Comparison of ENCODE assay signal across 1 cellular context in genomic region chr16:83807710-83808572, GRCh38.
TF ChIP-seq lines count a peak whose summit lies in the region.

Gene HSBP1 (plus strand): TSS chr16:83807978. CDS start chr16:83808077, 99 bp downstream.

TF ChIP-seq in HepG2, 621 proteins besides CTCF, POLR2A, EP300 and RAD21 (continued from another document and continues in another):
- peak; percentile 18; the same call in 1 of the 2 replicates for TF ChIP-seq UBTF (CRISPR knock-in tag; IDR thresholded peaks at IDR 0.05)
- peak; percentile 49; the same call in 1 of the 2 replicates for TF ChIP-seq RXRB (CRISPR knock-in tag; IDR thresholded peaks at IDR 0.05; ENCODE audit: borderline replicate concordance)
- no peak for TF ChIP-seq ZNF337 (CRISPR knock-in tag; IDR thresholded peaks at IDR 0.05; ENCODE audit: borderline replicate concordance, low read depth)
- TF ChIP-seq ZNF276 (CRISPR knock-in tag; IDR thresholded peaks at IDR 0.05; ENCODE audit: low read depth) = peak; percentile 46; the same call in 1 of the 2 replicates
- TF ChIP-seq CHD4 (IDR thresholded peaks at IDR 0.05; ENCODE audit: borderline replicate concordance, low read length) = no peak
- TF ChIP-seq FOXM1 (CRISPR knock-in tag; IDR thresholded peaks at IDR 0.05) = 0 out of 2 replicates have a peak, but pooled peaks have one; percentile 52
- peak; percentile 53 for TF ChIP-seq ZBTB40 (IDR thresholded peaks at IDR 0.05)
- TF ChIP-seq ZBTB40 (CRISPR knock-in tag; IDR thresholded peaks at IDR 0.05) = peak; percentile 38; the same call in 1 of the 2 replicates
- 0 out of 2 replicates have a peak, but pooled peaks have one; percentile 37 for TF ChIP-seq BATF2 (CRISPR knock-in tag; IDR thresholded peaks at IDR 0.05)
- TF ChIP-seq, protein P1, sequence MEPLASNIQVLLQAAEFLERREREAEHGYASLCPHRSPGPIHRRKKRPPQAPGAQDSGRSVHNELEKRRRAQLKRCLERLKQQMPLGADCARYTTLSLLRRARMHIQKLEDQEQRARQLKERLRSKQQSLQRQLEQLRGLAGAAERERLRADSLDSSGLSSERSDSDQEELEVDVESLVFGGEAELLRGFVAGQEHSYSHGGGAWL (CRISPR knock-in tag; IDR thresholded peaks at IDR 0.05) = peak; percentile 72; the same call in 1 of the 2 replicates
- peak; percentile 62 for TF ChIP-seq SALL1 (CRISPR knock-in tag; IDR thresholded peaks at IDR 0.05)
- TF ChIP-seq, protein P2, sequence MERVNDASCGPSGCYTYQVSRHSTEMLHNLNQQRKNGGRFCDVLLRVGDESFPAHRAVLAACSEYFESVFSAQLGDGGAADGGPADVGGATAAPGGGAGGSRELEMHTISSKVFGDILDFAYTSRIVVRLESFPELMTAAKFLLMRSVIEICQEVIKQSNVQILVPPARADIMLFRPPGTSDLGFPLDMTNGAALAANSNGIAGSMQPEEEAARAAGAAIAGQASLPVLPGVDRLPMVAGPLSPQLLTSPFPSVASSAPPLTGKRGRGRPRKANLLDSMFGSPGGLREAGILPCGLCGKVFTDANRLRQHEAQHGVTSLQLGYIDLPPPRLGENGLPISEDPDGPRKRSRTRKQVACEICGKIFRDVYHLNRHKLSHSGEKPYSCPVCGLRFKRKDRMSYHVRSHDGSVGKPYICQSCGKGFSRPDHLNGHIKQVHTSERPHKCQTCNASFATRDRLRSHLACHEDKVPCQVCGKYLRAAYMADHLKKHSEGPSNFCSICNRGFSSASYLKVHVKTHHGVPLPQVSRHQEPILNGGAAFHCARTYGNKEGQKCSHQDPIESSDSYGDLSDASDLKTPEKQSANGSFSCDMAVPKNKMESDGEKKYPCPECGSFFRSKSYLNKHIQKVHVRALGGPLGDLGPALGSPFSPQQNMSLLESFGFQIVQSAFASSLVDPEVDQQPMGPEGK (CRISPR knock-in tag; IDR thresholded peaks at IDR 0.05) = peak; percentile 64
- peak; percentile 93 for TF ChIP-seq IRF2 (CRISPR knock-in tag; IDR thresholded peaks at IDR 0.05)
- peak; percentile 85; the same call in 1 of the 2 replicates for TF ChIP-seq ZNF691 (CRISPR knock-in tag; IDR thresholded peaks at IDR 0.05; ENCODE audit: borderline replicate concordance, low read depth)
- TF ChIP-seq TGIF2 (CRISPR knock-in tag; IDR thresholded peaks at IDR 0.05) = 0 out of 2 replicates have a peak, but pooled peaks have one; percentile 17
- TF ChIP-seq PHF8 (CRISPR knock-in tag; IDR thresholded peaks at IDR 0.05) = peak; percentile 80
- TF ChIP-seq POLR2AphosphoS2 (IDR thresholded peaks at IDR 0.05; ENCODE audit: low read depth, low read length) = no peak
- TF ChIP-seq, protein P3, sequence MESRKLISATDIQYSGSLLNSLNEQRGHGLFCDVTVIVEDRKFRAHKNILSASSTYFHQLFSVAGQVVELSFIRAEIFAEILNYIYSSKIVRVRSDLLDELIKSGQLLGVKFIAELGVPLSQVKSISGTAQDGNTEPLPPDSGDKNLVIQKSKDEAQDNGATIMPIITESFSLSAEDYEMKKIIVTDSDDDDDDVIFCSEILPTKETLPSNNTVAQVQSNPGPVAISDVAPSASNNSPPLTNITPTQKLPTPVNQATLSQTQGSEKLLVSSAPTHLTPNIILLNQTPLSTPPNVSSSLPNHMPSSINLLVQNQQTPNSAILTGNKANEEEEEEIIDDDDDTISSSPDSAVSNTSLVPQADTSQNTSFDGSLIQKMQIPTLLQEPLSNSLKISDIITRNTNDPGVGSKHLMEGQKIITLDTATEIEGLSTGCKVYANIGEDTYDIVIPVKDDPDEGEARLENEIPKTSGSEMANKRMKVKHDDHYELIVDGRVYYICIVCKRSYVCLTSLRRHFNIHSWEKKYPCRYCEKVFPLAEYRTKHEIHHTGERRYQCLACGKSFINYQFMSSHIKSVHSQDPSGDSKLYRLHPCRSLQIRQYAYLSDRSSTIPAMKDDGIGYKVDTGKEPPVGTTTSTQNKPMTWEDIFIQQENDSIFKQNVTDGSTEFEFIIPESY (CRISPR knock-in tag; IDR thresholded peaks at IDR 0.05) = no peak
- TF ChIP-seq RARG (CRISPR knock-in tag; IDR thresholded peaks at IDR 0.05; ENCODE audit: low read depth) = 0 out of 2 replicates have a peak, but pooled peaks have one; percentile 44
- TF ChIP-seq ZNF329 (CRISPR knock-in tag; IDR thresholded peaks at IDR 0.05; ENCODE audit: low read depth) = 0 out of 2 replicates have a peak, but pooled peaks have one; percentile 58
- TF ChIP-seq ESRRA (CRISPR knock-in tag; IDR thresholded peaks at IDR 0.05; ENCODE audit: low read depth) = peak; percentile 82
- TF ChIP-seq, protein P4, sequence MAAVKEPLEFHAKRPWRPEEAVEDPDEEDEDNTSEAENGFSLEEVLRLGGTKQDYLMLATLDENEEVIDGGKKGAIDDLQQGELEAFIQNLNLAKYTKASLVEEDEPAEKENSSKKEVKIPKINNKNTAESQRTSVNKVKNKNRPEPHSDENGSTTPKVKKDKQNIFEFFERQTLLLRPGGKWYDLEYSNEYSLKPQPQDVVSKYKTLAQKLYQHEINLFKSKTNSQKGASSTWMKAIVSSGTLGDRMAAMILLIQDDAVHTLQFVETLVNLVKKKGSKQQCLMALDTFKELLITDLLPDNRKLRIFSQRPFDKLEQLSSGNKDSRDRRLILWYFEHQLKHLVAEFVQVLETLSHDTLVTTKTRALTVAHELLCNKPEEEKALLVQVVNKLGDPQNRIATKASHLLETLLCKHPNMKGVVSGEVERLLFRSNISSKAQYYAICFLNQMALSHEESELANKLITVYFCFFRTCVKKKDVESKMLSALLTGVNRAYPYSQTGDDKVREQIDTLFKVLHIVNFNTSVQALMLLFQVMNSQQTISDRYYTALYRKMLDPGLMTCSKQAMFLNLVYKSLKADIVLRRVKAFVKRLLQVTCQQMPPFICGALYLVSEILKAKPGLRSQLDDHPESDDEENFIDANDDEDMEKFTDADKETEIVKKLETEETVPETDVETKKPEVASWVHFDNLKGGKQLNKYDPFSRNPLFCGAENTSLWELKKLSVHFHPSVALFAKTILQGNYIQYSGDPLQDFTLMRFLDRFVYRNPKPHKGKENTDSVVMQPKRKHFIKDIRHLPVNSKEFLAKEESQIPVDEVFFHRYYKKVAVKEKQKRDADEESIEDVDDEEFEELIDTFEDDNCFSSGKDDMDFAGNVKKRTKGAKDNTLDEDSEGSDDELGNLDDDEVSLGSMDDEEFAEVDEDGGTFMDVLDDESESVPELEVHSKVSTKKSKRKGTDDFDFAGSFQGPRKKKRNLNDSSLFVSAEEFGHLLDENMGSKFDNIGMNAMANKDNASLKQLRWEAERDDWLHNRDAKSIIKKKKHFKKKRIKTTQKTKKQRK (IDR thresholded peaks at IDR 0.05; ENCODE audit: low read length) = no peak
- TF ChIP-seq YEATS4 (CRISPR knock-in tag; IDR thresholded peaks at IDR 0.05; ENCODE audit: borderline replicate concordance) = peak; percentile 94
- 0 out of 2 replicates have a peak, but pooled peaks have one; percentile 8 for TF ChIP-seq RARA (CRISPR knock-in tag; IDR thresholded peaks at IDR 0.05)
- 0 out of 2 replicates have a peak, but pooled peaks have one; percentile 16 for TF ChIP-seq MYPOP (CRISPR knock-in tag; IDR thresholded peaks at IDR 0.05)
- TF ChIP-seq ZNF773 (CRISPR knock-in tag; IDR thresholded peaks at IDR 0.05; ENCODE audit: borderline replicate concordance) = peak; percentile 76; the same call in 1 of the 2 replicates
- TF ChIP-seq RNF2 (conservative IDR thresholded peaks at IDR 0.05; ENCODE audit: low read depth) = peak; percentile 85
- TF ChIP-seq ZNF703 (CRISPR knock-in tag; IDR thresholded peaks at IDR 0.05; ENCODE audit: borderline replicate concordance) = no peak
